Comparison of ENCODE assay signal across 10 cellular contexts in genomic region chr6:96157018-96157565, GRCh38.
DNase-seq lines count a peak whose midpoint lies in the region; ATAC-seq, FAIRE-seq and TF ChIP-seq lines count a peak whose summit lies in the region.
"Had no signal": no experiment of that assay in that cellular context is flagged by ENCODE, and none has a peak within 500 bp of the region (broad histone marks: within the 10 kb centered on the region; RNA-seq: fewer than 3 reads in every experiment).

No MANE protein-coding gene starts in this region.

- no peak overlapping the region for H3K27ac ChIP-seq in CD8-positive, alpha-beta memory T cell (ENCODE audit: low read depth, low read length)

- POLR2A ChIA-PET in CD8-positive, alpha-beta memory T cell (lab: Charles Lee): no interaction called here
- POLR2A ChIA-PET in T-cell (lab: Charles Lee): no interaction called here
- POLR2A ChIA-PET in activated CD4-positive, alpha-beta memory T cell treated with anti-CD3 and anti-CD28 coated beads, Interleukin-2, amount 10 ng/mL, durations not matched to agents 7 days and 5 days (lab: Charles Lee): no interaction called here

- no peaks in the 10 kb centered on the region for H3K27me3 ChIP-seq in CD8-positive, alpha-beta memory T cell (ENCODE audit: insufficient read depth, low read length, poor library complexity, severe bottlenecking)

- ATAC-seq in HG03039 (IDR thresholded peaks at IDR 0.05; ENCODE audit: unreplicated experiment): peak; percentile 87
- no peak for ATAC-seq in T-cell (replicated peaks in 1 of 4)

- DNase-seq in CD8-positive, alpha-beta memory T cell: no peak
- DNase-seq in GM19240 (ENCODE audit: insufficient read length, low spot score): peak; percentile 6
- DNase-seq in T-cell: no peak
- no peak for DNase-seq in activated CD4-positive, alpha-beta memory T cell treated with anti-CD3 and anti-CD28 coated beads, Interleukin-2, amount 10 ng/mL, durations not matched to agents 7 days and 5 days
- DNase-seq in effector CD8-positive, alpha-beta T cell (lab: John Stamatoyannopoulos, UW): no peak
- no peak for DNase-seq in GM12892 (ENCODE audit: insufficient read length)
- no peak for DNase-seq in NCI-H510A (lab: John Stamatoyannopoulos, UW)
- DNase-seq: hippocampal formation, small intestine had no signal

- peak overlapping the region; percentile 3 to 78 (median 54) for H3K4me3 Mint-ChIP-seq in CD8-positive, alpha-beta memory T cell
- peak overlapping the region in 2 of 3 donors; percentile 5 to 21 for H3K4me3 Mint-ChIP-seq in T-cell
- H3K4me3 Mint-ChIP-seq in activated CD4-positive, alpha-beta memory T cell treated with anti-CD3 and anti-CD28 coated beads, Interleukin-2, amount 10 ng/mL, durations not matched to agents 7 days and 5 days: no peak overlapping the region

- H3K4me3 ChIP-seq in CD8-positive, alpha-beta memory T cell (ENCODE audit: low read length): no peak overlapping the region

- H3K27me3 Mint-ChIP-seq in CD8-positive, alpha-beta memory T cell: no peaks in the 10 kb centered on the region
- H3K27me3 Mint-ChIP-seq in T-cell: no peaks in the 10 kb centered on the region
- H3K27me3 Mint-ChIP-seq in activated CD4-positive, alpha-beta memory T cell treated with anti-CD3 and anti-CD28 coated beads, Interleukin-2, amount 10 ng/mL, durations not matched to agents 7 days and 5 days: no peaks in the 10 kb centered on the region

- no peak for TF ChIP-seq POLR2A in GM12892 (IDR thresholded peaks at IDR 0.05; ENCODE audit: low read depth, low read length)

- peaks cover 8 to 22% (median 11%) of the 10 kb centered on the region in 3 donors for H3K4me1 Mint-ChIP-seq in CD8-positive, alpha-beta memory T cell
- H3K4me1 Mint-ChIP-seq in T-cell: peaks cover 0 to 11% (median 8%) of the 10 kb centered on the region in 3 donors
- peaks cover 7% of the 10 kb centered on the region for H3K4me1 Mint-ChIP-seq in activated CD4-positive, alpha-beta memory T cell treated with anti-CD3 and anti-CD28 coated beads, Interleukin-2, amount 10 ng/mL, durations not matched to agents 7 days and 5 days

- H3K4me1 ChIP-seq in CD8-positive, alpha-beta memory T cell (ENCODE audit: insufficient read depth, low read length): no peaks in the 10 kb centered on the region

- H3K27ac Mint-ChIP-seq in CD8-positive, alpha-beta memory T cell: peak overlapping the region in 5 of 8 donors; percentile 1 to 69 (median 38)
- no peak overlapping the region for H3K27ac Mint-ChIP-seq in T-cell
- H3K27ac Mint-ChIP-seq in activated CD4-positive, alpha-beta memory T cell treated with anti-CD3 and anti-CD28 coated beads, Interleukin-2, amount 10 ng/mL, durations not matched to agents 7 days and 5 days: no peak overlapping the region

- H3K36me3 Mint-ChIP-seq in CD8-positive, alpha-beta memory T cell: no peaks in the 10 kb centered on the region
- no peaks in the 10 kb centered on the region for H3K36me3 Mint-ChIP-seq in T-cell
- H3K36me3 Mint-ChIP-seq in activated CD4-positive, alpha-beta memory T cell treated with anti-CD3 and anti-CD28 coated beads, Interleukin-2, amount 10 ng/mL, durations not matched to agents 7 days and 5 days (ENCODE audit: low read depth): no peaks in the 10 kb centered on the region

- no peaks in the 10 kb centered on the region for H3K36me3 ChIP-seq in CD8-positive, alpha-beta memory T cell (ENCODE audit: insufficient read depth, low read length)

- CTCF ChIA-PET in CD8-positive, alpha-beta memory T cell (lab: Charles Lee): no interaction called here
- CTCF ChIA-PET in T-cell (lab: Charles Lee): no interaction called here
- CTCF ChIA-PET in activated CD4-positive, alpha-beta memory T cell treated with anti-CD3 and anti-CD28 coated beads, Interleukin-2, amount 10 ng/mL, durations not matched to agents 7 days and 5 days (lab: Charles Lee): no interaction called here

- H3K9me3 Mint-ChIP-seq in CD8-positive, alpha-beta memory T cell: no peaks in the 10 kb centered on the region
- H3K9me3 Mint-ChIP-seq in T-cell: no peaks in the 10 kb centered on the region
- no peaks in the 10 kb centered on the region for H3K9me3 Mint-ChIP-seq in activated CD4-positive, alpha-beta memory T cell treated with anti-CD3 and anti-CD28 coated beads, Interleukin-2, amount 10 ng/mL, durations not matched to agents 7 days and 5 days

- H3K9me3 ChIP-seq in CD8-positive, alpha-beta memory T cell (ENCODE audit: low read length): no peaks in the 10 kb centered on the region

- no peak for FAIRE-seq in GM12892 (lab: Jason Lieb, UNC)

Comparison
In these comparisons a context has a peak if more than half of its experiments do, and no peak if none do; other contexts are left out.
1. H3K27ac Mint-ChIP-seq: peak in CD8-positive, alpha-beta memory T cell (5 of 8); none in T-cell (0 of 2) and activated CD4-positive, alpha-beta memory T cell treated with anti-CD3 and anti-CD28 coated beads, Interleukin-2, amount 10 ng/mL, durations not matched to agents 7 days and 5 days (single experiment).